8 cellular contexts compared by ENCODE assay signal in genomic region chr3:195271859-195272243, GRCh38. TPM values are rescaled to one million over a fixed set of nuclear protein-coding genes. Genes with fewer than 3 reads are reported as not detected.
A peak's percentile ranks its signal among the peaks of the same experiment; 100 is the strongest.
DNase-seq lines count a peak whose midpoint lies in the region; ATAC-seq and TF ChIP-seq lines count a peak whose summit lies in the region.

No MANE protein-coding gene starts in this region.

- peaks cover 0 to 7% (median 0%) of the 10 kb centered on the region in 3 donors for H3K36me3 Mint-ChIP-seq in naive thymus-derived CD8-positive, alpha-beta T cell

- H3K9me3 Mint-ChIP-seq in naive thymus-derived CD8-positive, alpha-beta T cell: no peaks in the 10 kb centered on the region

- peaks cover 19% of the 10 kb centered on the region for H3K79me2 ChIP-seq in Karpas-422 (ENCODE audit: low read length)

- H3K4me2 ChIP-seq in Karpas-422 (ENCODE audit: low read depth, low read length, poor library complexity, severe bottlenecking): peak overlapping the region; percentile 76

- H2AFZ ChIP-seq in Karpas-422 (ENCODE audit: low read length): peak overlapping the region; percentile 6; the same call in 1 of the 2 replicates

- H3K4me1 Mint-ChIP-seq in naive thymus-derived CD8-positive, alpha-beta T cell: peaks cover 16 to 34% (median 26%) of the 10 kb centered on the region in 4 donors

- in situ Hi-C loops in ACHN (cut with HindIII; ENCODE audit: low pct_ligation_motif_present, low pct_unique_long_range_greater_than_20kb, low sequenced_read_pairs): no loop called here

- H3K36me3 ChIP-seq in BJ (ENCODE audit: control insufficient read depth, insufficient read depth, low read length) (no peaks in the 10 kb centered on the region), Karpas-422 (ENCODE audit: insufficient read depth, low read length) (peaks cover 6% of the 10 kb centered on the region; the same call in 1 of the 2 replicates), colonic mucosa (no peaks in the 10 kb centered on the region), mucosa of descending colon (ENCODE audit: low read depth) (no peaks in the 10 kb centered on the region)

- peaks cover 22% of the 10 kb centered on the region for H4K20me1 ChIP-seq in Karpas-422 (ENCODE audit: insufficient read depth, low read depth, low read length)

- DNase-seq in BJ (ENCODE audit: low read depth): no peak
- no peak for DNase-seq in Karpas-422
- no peak for DNase-seq in colonic mucosa
- no peak for DNase-seq in naive thymus-derived CD8-positive, alpha-beta T cell
- DNase-seq in mucosa of descending colon: no peak
- DNase-seq in NCI-H526 treated with DMSO at 0.1 percent for 48 hours (lab: John Stamatoyannopoulos, UW): no peak
- no peak for DNase-seq in stimulated activated CD4-positive, alpha-beta T cell treated with anti-CD3 and anti-CD28 coated beads, Interleukin-2, amount 100 ng/mL, for 24 hours
- DNase-seq in ACHN: no peak

- H3K9me3 ChIP-seq in Karpas-422 (ENCODE audit: low read length) (no peaks in the 10 kb centered on the region), colonic mucosa (no peaks in the 10 kb centered on the region), mucosa of descending colon (no peaks in the 10 kb centered on the region)

- POLR2A ChIA-PET in BJ (lab: Charles Lee): no interaction called here
- POLR2A ChIA-PET in naive thymus-derived CD8-positive, alpha-beta T cell (lab: Charles Lee): interaction anchor here (0.6 to 3.6 kb wide), 13 partner anchors 11 to 785 kb away, joined by 3 to 30 read pairs (median 9); partner anchors contain the start of genes ACAP2, FAM43A, LSG1 and PPP1R2

- H3K27ac Mint-ChIP-seq in naive thymus-derived CD8-positive, alpha-beta T cell: peak overlapping the region; percentile 62 to 91 (median 82)

- intact Hi-C loops in colonic mucosa (cut with DNase I): loop anchor here (1.0 kb wide), 1 partner anchor 250 kb away; no protein-coding TSS in a partner anchor
- intact Hi-C loops in mucosa of descending colon (cut with DNase I, micrococcal nuclease): loop anchor here (5.0 to 10.0 kb wide), 2 partner anchors 250 to 253 kb away; no protein-coding TSS in a partner anchor

- TF ChIP-seq CTCF in BJ (IDR thresholded peaks at IDR 0.05; ENCODE audit: insufficient read depth, low read depth, low read length) (no peak), colonic mucosa (IDR thresholded peaks at IDR 0.05) (no peak), mucosa of descending colon (IDR thresholded peaks at IDR 0.05) (no peak)

- CTCF ChIA-PET in BJ (lab: Yijun Ruan, JAX): interaction anchor here (0.9 to 8.7 kb wide), 28 partner anchors 10 to 600 kb away, joined by 3 to 160 read pairs (median 6); partner anchors contain the start of genes ACAP2 and LSG1

- H3K4me3 ChIP-seq in BJ (ENCODE audit: low read depth, low read length): peak overlapping the region; percentile 91
- H3K4me3 ChIP-seq in Karpas-422 (ENCODE audit: low read length): peak overlapping the region; percentile 88
- peak overlapping the region; percentile 70 for H3K4me3 ChIP-seq in colonic mucosa
- no peak overlapping the region for H3K4me3 ChIP-seq in mucosa of descending colon

- H3K27me3 ChIP-seq in BJ (ENCODE audit: control insufficient read depth, insufficient read depth, low read length) (no peaks in the 10 kb centered on the region), Karpas-422 (ENCODE audit: low read length) (no peaks in the 10 kb centered on the region), colonic mucosa (no peaks in the 10 kb centered on the region)

- peak overlapping the region; percentile 36; the same call in 1 of the 2 replicates for H3K27ac ChIP-seq in Karpas-422 (ENCODE audit: low read length)
- peak overlapping the region; percentile 95 for H3K27ac ChIP-seq in colonic mucosa

- H3K9me2 ChIP-seq in Karpas-422 (replicated peaks; ENCODE audit: insufficient read depth, low read length): no peaks in the 10 kb centered on the region

- ATAC-seq in naive thymus-derived CD8-positive, alpha-beta T cell: no peak
- no peak for ATAC-seq in mucosa of descending colon

- H3K9ac ChIP-seq in Karpas-422 (ENCODE audit: low read length): peak overlapping the region; percentile 82
- peak overlapping the region in 1 of 2 donors; percentile 35 for H3K9ac ChIP-seq in colonic mucosa (ENCODE audit: low read depth in 2 of 2, low read length in 2 of 2)

- no peaks in the 10 kb centered on the region for H3K27me3 Mint-ChIP-seq in naive thymus-derived CD8-positive, alpha-beta T cell

- peak overlapping the region; percentile 79 to 92 (median 90) for H3K4me3 Mint-ChIP-seq in naive thymus-derived CD8-positive, alpha-beta T cell

- H3K4me1 ChIP-seq in Karpas-422 (ENCODE audit: low read length): peaks cover 29% of the 10 kb centered on the region
- H3K4me1 ChIP-seq in colonic mucosa: peaks cover 16% of the 10 kb centered on the region
- H3K4me1 ChIP-seq in mucosa of descending colon (ENCODE audit: low read depth): peaks cover 27% of the 10 kb centered on the region

RNA-seq across cellular contexts. Expression of gene XXYLT1, which starts 0.9 kb away (rescaled TPM):
- 24.4 and 33.5 TPM in 2 replicates for polyA plus RNA-seq in BJ (2011; rRNA removed)
- polyA minus RNA-seq in BJ (2011; rRNA and poly(A)+ RNA removed): 14.5 and 17.7 TPM in 2 replicates
- total RNA-seq in Karpas-422 (2014; rRNA removed; shearing (Covaris generic); ENCODE audit: low replicate concordance): 7.3 and 12.0 TPM in 2 replicates
- 10 to 100 TPM in 1 of 2 donors, 1 to 10 TPM in 1; 8.3 to 10.9 TPM for total RNA-seq in colonic mucosa
- total RNA-seq in naive thymus-derived CD8-positive, alpha-beta T cell: 1 to 10 TPM; 5.4 to 5.6 TPM
- 1 to 10 TPM; 6.3 to 8.3 (median 7.2) TPM for polyA plus RNA-seq in naive thymus-derived CD8-positive, alpha-beta T cell
- 10 to 100 TPM; 10.0 to 10.7 (median 10.2) TPM for total RNA-seq in mucosa of descending colon
